ENCODE assay signal across 25 cellular contexts in genomic region chr22:21683401-21683811, GRCh38. TPM values are rescaled to one million over a fixed set of nuclear protein-coding genes. Genes with fewer than 3 reads are reported as not detected.
"Had no signal": no experiment of that assay in that cellular context is flagged by ENCODE, and none has a peak within 500 bp of the region (broad histone marks: within the 10 kb centered on the region; RNA-seq: fewer than 3 reads in every experiment).

No MANE protein-coding gene starts in this region.

- H3K9ac ChIP-seq: neural progenitor cell had no signal

- H3K27ac ChIP-seq: gastrocnemius medialis, heart right ventricle, left ventricle myocardium inferior, lower lobe of right lung, neural progenitor cell, psoas muscle, right lobe of liver, testis, tibial nerve had no signal

- H2AFZ ChIP-seq: neural progenitor cell had no signal

- H3K9me3 Mint-ChIP-seq: immature natural killer cell; memory B cell; mesothelial cell of epicardium; natural killer cell; neural progenitor cell; stimulated activated naive B cell treated with anti-CD40 and anti-IgM and Interleukin-4, amounts not matched to agents 10 μg/mL and 1 μg/mL and 100 μg/mL, for 72 hours; stimulated activated naive CD8-positive, alpha-beta T cell treated with anti-CD3 and anti-CD28 coated beads, Interleukin-15, amount 100 ng/mL, for 72 hours had no signal

- H3K4me1 ChIP-seq: gastrocnemius medialis, heart right ventricle, left ventricle myocardium inferior, lower lobe of right lung, neural progenitor cell, psoas muscle, testis, tibial nerve had no signal

- H3K4me3 ChIP-seq: dorsolateral prefrontal cortex, gastrocnemius medialis, heart right ventricle, left ventricle myocardium inferior, lower lobe of right lung, neural progenitor cell, psoas muscle, right lobe of liver, testis, tibial nerve had no signal

- ATAC-seq: esophagus mucosa; gastrocnemius medialis; heart right ventricle; left cardiac atrium; lower lobe of right lung; natural killer cell; psoas muscle; right lobe of liver; stimulated activated naive CD8-positive, alpha-beta T cell treated with anti-CD3 and anti-CD28 coated beads, Interleukin-15, amount 100 ng/mL, for 72 hours had no signal

- H3K27me3 ChIP-seq: dorsolateral prefrontal cortex, gastrocnemius medialis, heart right ventricle, neural progenitor cell, right lobe of liver, testis, tibial nerve had no signal

- H3K36me3 ChIP-seq: neural progenitor cell had no signal

- H3K4me1 Mint-ChIP-seq: mesothelial cell of epicardium had no signal

- H3K9me3 ChIP-seq: gastrocnemius medialis, heart right ventricle, left ventricle myocardium inferior, lower lobe of right lung, psoas muscle, right lobe of liver, testis, tibial nerve had no signal

- FAIRE-seq: endometrium, keratinocyte had no signal

- DNase-seq: cortex of kidney; dorsolateral prefrontal cortex; effector CD8-positive, alpha-beta T cell; gastrocnemius medialis; heart right ventricle; immature natural killer cell; left cardiac atrium; left ventricle myocardium inferior; lower lobe of right lung; natural killer cell; occipital lobe; psoas muscle; retina; stimulated activated CD4-positive, alpha-beta T cell treated with anti-CD3 and anti-CD28 coated beads, Interleukin-4, amount 100 ng/mL, for 24 hours; stimulated activated naive B cell treated with anti-CD40 and anti-IgM and Interleukin-4, amounts not matched to agents 10 μg/mL and 1 μg/mL and 100 μg/mL, for 72 hours; stimulated activated naive CD8-positive, alpha-beta T cell treated with anti-CD3 and anti-CD28 coated beads, Interleukin-15, amount 100 ng/mL, for 72 hours; testis had no signal

- H3K36me3 Mint-ChIP-seq: natural killer cell had no signal

- H3K4me3 Mint-ChIP-seq: immature natural killer cell; memory B cell; mesothelial cell of epicardium; natural killer cell; neural progenitor cell; stimulated activated naive B cell treated with anti-CD40 and anti-IgM and Interleukin-4, amounts not matched to agents 10 μg/mL and 1 μg/mL and 100 μg/mL, for 72 hours; stimulated activated naive CD8-positive, alpha-beta T cell treated with anti-CD3 and anti-CD28 coated beads, Interleukin-15, amount 100 ng/mL, for 72 hours had no signal

- H3K4me2 ChIP-seq: neural progenitor cell had no signal

- H3K27ac Mint-ChIP-seq: memory B cell; mesothelial cell of epicardium; neural progenitor cell; stimulated activated naive CD8-positive, alpha-beta T cell treated with anti-CD3 and anti-CD28 coated beads, Interleukin-15, amount 100 ng/mL, for 72 hours had no signal

RNA-seq across cellular contexts. Expression of gene CCDC116, which starts 50.8 kb away (rescaled TPM):
- total RNA-seq: esophagus mucosa, right lobe of liver had no signal
